1 cellular context compared by ENCODE assay signal in the genomic region with DNA sequence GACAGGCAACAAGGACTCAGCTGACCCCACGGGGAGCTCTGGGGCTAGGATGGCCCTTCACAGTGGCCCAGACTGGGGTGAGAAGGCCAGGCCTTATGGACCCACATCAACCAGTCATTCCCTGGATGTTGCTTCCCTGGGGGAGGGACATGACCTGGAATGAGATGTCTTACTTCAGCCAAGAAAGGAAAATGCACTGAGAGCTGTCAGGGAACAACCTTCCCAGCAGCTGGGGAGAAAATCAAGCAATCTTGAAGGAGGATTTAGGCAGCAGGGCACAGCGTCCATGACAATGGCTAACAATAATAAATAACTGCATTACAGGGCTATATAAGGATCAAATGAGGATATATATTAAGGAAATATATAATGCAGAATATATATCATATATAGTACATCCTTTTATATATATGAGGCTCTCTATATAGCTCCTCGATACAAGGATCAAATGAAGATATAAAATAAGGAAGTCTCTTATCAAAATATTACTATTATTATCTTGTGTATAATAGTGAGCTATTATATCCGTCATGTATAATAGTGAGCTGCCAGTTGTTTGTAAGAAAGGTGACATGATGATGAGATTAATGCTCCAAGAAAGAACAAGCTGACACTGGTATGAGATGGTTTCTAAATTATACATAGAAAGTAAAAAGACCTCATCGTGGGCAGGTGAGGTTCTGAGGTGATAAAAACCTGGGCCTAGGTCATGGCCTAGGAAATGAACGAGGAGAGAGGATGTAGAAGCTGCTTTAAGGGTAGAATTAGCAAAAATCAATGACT.
TF ChIP-seq lines count a peak whose summit lies in the region.

No MANE protein-coding gene starts in this region.

TF ChIP-seq in endothelial cell of umbilical vein, 7 proteins besides CTCF, POLR2A, EP300 and RAD21:
- TF ChIP-seq MYC (IDR thresholded peaks at IDR 0.05; ENCODE audit: low read depth, low read length), result no peak
TF ChIP-seq in endothelial cell of umbilical vein: peak in this region for 0.
